ENCODE assay signal across 1 cellular context in the genomic region with DNA sequence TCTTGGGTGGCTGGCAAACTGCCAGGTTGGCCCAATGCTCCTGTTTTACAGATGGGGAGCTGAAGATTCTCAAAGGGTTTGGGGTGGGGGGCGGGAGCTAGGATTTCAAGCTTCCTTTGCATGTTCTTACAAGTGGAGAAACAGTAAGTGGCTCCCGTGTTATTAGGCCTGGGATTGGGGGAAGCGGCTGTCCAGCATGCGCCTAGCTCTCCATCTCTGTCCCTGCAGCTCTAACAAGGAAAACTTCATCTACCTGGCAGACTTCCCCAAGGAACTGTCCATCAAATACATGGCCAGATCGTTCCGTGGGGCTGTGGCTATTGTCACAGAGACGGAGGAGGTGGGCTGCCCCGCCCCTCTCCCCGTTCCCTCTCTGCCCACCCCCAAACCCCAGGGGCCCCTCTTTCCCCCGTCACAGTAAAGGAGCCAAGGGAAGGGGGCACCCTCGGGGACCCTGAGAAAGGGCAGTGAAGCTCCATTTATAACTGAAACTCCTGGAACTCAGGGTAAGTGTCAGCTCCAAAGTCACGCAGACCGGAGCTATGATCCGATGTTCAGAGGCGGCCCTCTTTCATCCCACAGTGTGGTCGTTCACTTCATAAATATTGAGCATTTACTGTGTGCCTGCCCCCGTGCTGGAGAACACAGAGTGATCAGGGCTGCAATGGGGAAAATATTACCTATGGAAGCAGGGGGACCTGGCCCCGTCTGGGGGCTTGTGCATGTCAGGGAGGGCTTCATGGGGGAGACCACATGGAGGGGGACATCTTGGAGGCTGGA.
TF ChIP-seq lines count a peak whose summit lies in the region.

No MANE protein-coding gene starts in this region.

TF ChIP-seq in HEK293, 187 proteins besides CTCF, POLR2A, EP300 and RAD21 (continued from another document):
- TF ChIP-seq ZNF211 (tag by site-specific recombination; IDR thresholded peaks at IDR 0.05; ENCODE audit: low read depth): 0 out of 2 replicates have a peak, but pooled peaks have one; percentile 8
- no peak for TF ChIP-seq ZNF112 (tag by site-specific recombination; IDR thresholded peaks at IDR 0.05)
- peak; percentile 85 for TF ChIP-seq REST (tag by site-specific recombination; IDR thresholded peaks at IDR 0.05)
- peak; percentile 59 for TF ChIP-seq GLIS2 (tag by site-specific recombination; IDR thresholded peaks at IDR 0.05)
- no peak for TF ChIP-seq ZSCAN23 (tag by site-specific recombination; IDR thresholded peaks at IDR 0.05)
- no peak for TF ChIP-seq ZNF175 (tag by site-specific recombination; IDR thresholded peaks at IDR 0.05)
